8 cellular contexts compared by ENCODE assay signal in the genomic region with DNA sequence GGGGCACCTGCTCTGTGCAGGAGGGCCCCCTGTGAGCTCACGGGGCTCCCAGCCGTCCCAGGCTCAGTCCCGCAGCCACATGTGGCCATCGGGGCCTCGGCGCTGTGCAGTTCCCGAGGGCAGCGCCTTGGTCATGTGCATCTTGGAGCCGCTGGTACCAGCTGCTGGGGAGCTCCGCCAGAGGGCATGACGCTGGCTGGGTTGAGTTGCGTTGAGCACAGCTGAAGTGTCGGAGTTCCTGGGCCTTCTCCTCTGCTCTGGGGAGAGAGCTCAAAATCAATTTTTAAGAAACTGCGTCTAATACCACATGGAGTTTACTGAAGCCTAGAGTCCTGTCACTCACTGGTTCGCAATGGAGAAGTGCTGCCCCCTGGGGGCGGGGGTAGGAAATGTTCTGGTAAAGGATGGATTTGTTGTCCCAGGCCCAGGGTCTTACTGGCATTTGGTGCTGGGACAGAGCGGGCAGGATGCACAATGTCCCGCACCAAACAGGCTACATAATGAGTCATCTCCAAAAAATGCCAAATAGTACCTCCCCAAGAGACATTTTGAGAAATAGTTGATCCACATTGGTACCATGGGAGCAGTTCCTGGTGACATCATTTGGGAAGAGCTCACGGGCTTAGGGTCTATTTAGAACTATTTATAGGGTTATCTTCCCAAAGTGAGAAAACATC. TPM values are rescaled to one million over a fixed set of nuclear protein-coding genes. Genes with fewer than 3 reads are reported as not detected.
DNase-seq lines count a peak whose midpoint lies in the region; TF ChIP-seq lines count a peak whose summit lies in the region.

No MANE protein-coding gene starts in this region.

- peak; percentile 93 for TF ChIP-seq CTCF in BE2C (IDR thresholded peaks at IDR 0.05; ENCODE audit: low read depth, low read length)
- peak; percentile 81 for TF ChIP-seq CTCF in colonic mucosa (IDR thresholded peaks at IDR 0.05)
- TF ChIP-seq CTCF in lower leg skin (IDR thresholded peaks at IDR 0.05), result peak in 1 of 3 donors; percentile 82

- H3K9ac ChIP-seq in colonic mucosa (ENCODE audit: low read depth in 2 of 2, low read length in 2 of 2), result no peak overlapping the region

- H3K9me3 ChIP-seq in BE2C (no peaks in the 10 kb centered on the region), colonic mucosa (no peaks in the 10 kb centered on the region)

- DNase-seq in BE2C (peak; percentile 78), H4 (ENCODE audit: low spot score) (peak; percentile 40), NCI-H345 (lab: John Stamatoyannopoulos, UW) (peak; percentile 77), colonic mucosa (peak; percentile 67), lower leg skin (ENCODE audit: low spot score in 2 of 2) (peak; percentile 78 to 91), cortex of kidney (lab: John Stamatoyannopoulos, UW) (no peak)
- DNase-seq in activated CD4-positive, alpha-beta T cell treated with anti-CD3 and anti-CD28 coated beads for 24 hours (ENCODE audit: low read depth in 2 of 2), result peak; percentile 46 to 59
- peak; percentile 25 for DNase-seq in stimulated activated CD8-positive, alpha-beta memory T cell treated with anti-CD3 and anti-CD28 coated beads, Interleukin-12 subunit alpha, Interleukin-12 subunit beta, amount 100 ng/mL, for 1 hour (ENCODE audit: low read depth)

- intact Hi-C loops in colonic mucosa (cut with DNase I), result loop anchor here (10.0 kb wide), 1 partner anchor 448 kb away; a partner anchor contains a TSS
- intact Hi-C loops in lower leg skin (cut with DNase I; ENCODE audit: low total_unique reads), result loop anchor here (5.0 kb wide), 1 partner anchor 105 kb away; no protein-coding TSS in a partner anchor

- no peaks in the 10 kb centered on the region for H3K27me3 ChIP-seq in BE2C
- H3K27me3 ChIP-seq in colonic mucosa, result no peaks in the 10 kb centered on the region

- WGBS in lower leg skin, 2 donors, result 34 to 44% methylated on average over 14 to 19 of the region's 19 CpGs

- no peak overlapping the region for H3K4me3 ChIP-seq in BE2C (ENCODE audit: low read depth, low read length)
- H3K4me3 ChIP-seq in colonic mucosa, result no peak overlapping the region
- H3K4me3 ChIP-seq in lower leg skin (ENCODE audit: low read depth, poor library complexity, severe bottlenecking), result no peak overlapping the region

- H3K4me1 ChIP-seq in BE2C, result peaks cover 5% of the 10 kb centered on the region
- no peaks in the 10 kb centered on the region for H3K4me1 ChIP-seq in colonic mucosa

- no peak overlapping the region for H3K27ac ChIP-seq in colonic mucosa

- H3K36me3 ChIP-seq in BE2C, result peaks cover 12% of the 10 kb centered on the region
- no peaks in the 10 kb centered on the region for H3K36me3 ChIP-seq in colonic mucosa

- no peak for TF ChIP-seq POLR2A in lower leg skin (IDR thresholded peaks at IDR 0.05)

RNA-seq across cellular contexts. Expression of a gene that starts 48.8 kb away (rescaled TPM):
- polyA plus RNA-seq in BE2C (2012; ENCODE audit: insufficient read depth, insufficient read length, low read depth), result 22.5 TPM
- 4.2 and 6.6 TPM in 2 replicates for total RNA-seq in H4 (2014; rRNA removed; shearing (Covaris generic))
- total RNA-seq in colonic mucosa, result 1 to 10 TPM in 1 of 2 donors, under 1 TPM in 1; 0.77 to 1.1 TPM
- 10 to 100 TPM in 1 of 4 donors, 1 to 10 TPM in 3; 2.4 to 12.2 (median 4.0) TPM for total RNA-seq in lower leg skin
